In the genomic region with DNA sequence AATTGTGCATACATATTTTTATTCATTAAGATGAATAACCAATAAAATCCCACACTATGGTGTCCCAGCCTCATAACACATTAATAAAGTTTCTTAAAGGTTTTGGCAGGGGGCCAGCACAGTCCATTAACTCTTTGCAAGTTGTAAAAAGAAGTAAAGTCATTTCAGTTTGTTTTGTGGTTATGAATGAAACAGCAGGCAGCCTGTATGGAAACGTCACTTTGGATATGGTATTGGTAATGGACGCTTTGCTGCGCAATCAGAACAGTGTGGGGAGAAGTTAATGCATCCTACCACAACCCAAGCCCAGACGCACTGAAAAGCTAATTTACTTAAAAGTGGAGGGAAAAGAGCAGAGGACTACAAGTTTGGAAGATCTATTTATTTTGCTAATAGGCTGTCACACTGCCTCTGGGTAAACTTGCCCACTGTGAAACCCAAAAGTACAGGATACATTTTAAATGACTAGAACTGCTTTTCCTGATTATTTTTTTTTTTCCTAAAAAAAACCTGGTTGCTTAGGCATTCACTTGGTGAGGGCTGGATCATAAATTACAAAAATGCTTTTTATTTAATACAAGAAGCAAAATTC, we compare ENCODE assay signal across 23 cellular contexts.
DNase-seq lines count a peak whose midpoint lies in the region; ATAC-seq, FAIRE-seq and TF ChIP-seq lines count a peak whose summit lies in the region.
"Had no signal": no experiment of that assay in that cellular context is flagged by ENCODE, and none has a peak within 500 bp of the region (broad histone marks: within the 10 kb centered on the region; RNA-seq: fewer than 3 reads in every experiment).

No MANE protein-coding gene starts in this region.

- TF ChIP-seq CTCF in RWPE2 (IDR thresholded peaks at IDR 0.05; ENCODE audit: poor library complexity, severe bottlenecking) (no peak), fibroblast of lung (conservative IDR thresholded peaks at IDR 0.05 in 1 of 2, IDR thresholded peaks at IDR 0.05 in 1 of 2; ENCODE audit: low read depth in 1 of 2, low read length in 2 of 2) (no peak), GM13977 (IDR thresholded peaks at IDR 0.05; ENCODE audit: extremely low read depth, insufficient read depth, missing control alignments) (no peak)

- H3K27me3 ChIP-seq in RWPE2 (ENCODE audit: insufficient read depth, poor library complexity, severe bottlenecking) (no peaks in the 10 kb centered on the region), fibroblast of lung (ENCODE audit: control insufficient read depth, insufficient read depth, low read length) (no peaks in the 10 kb centered on the region)
- H3K27me3 ChIP-seq: BLaER1 treated with 17β-estradiol and CSF1 and Interleukin-3, amounts not matched to agents 10 nM and 100 nM; spleen; upper lobe of left lung had no signal

- H3K27ac ChIP-seq in RWPE2 (ENCODE audit: poor library complexity, severe bottlenecking) (peak overlapping the region; percentile 95), fibroblast of lung (ENCODE audit: insufficient read depth, low read length) (no peak overlapping the region)
- H3K27ac ChIP-seq: BLaER1 treated with 17β-estradiol and CSF1 and Interleukin-3, amounts not matched to agents 10 nM and 100 nM; KMS-11; spleen; upper lobe of left lung had no signal

- H3K4me1 ChIP-seq in RWPE2 (ENCODE audit: insufficient read depth, poor library complexity, severe bottlenecking) (peaks cover 77% of the 10 kb centered on the region), fibroblast of lung (ENCODE audit: control insufficient read depth, extremely low read depth, insufficient read depth, low read length) (peaks cover 7% of the 10 kb centered on the region)
- H3K4me1 ChIP-seq: spleen had no signal

- H3K4me2 ChIP-seq in fibroblast of lung (ENCODE audit: extremely low read depth, insufficient read depth, low read length) = no peak overlapping the region
- H3K4me2 ChIP-seq: BLaER1 treated with 17β-estradiol and CSF1 and Interleukin-3, amounts not matched to agents 10 nM and 100 nM; KMS-11 had no signal

- ATAC-seq in RWPE2 (ENCODE audit: low read depth) (peak; percentile 18; the same call in 1 of the 3 replicates), GM18870 (IDR thresholded peaks at IDR 0.05; ENCODE audit: unreplicated experiment) (no peak)
- ATAC-seq in activated CD4-positive, CD25-positive, alpha-beta regulatory T cell treated with anti-CD3 and anti-CD28 coated beads, Interleukin-2, amount 50 U/mL, for 24 hours = no peak
- ATAC-seq: naive thymus-derived CD4-positive, alpha-beta T cell; stimulated activated naive B cell treated with anti-CD40 and anti-IgM and Interleukin-4, amounts not matched to agents 10 μg/mL and 1 μg/mL and 100 μg/mL, for 72 hours; T-helper 17 cell had no signal

- H3K79me2 ChIP-seq in fibroblast of lung (ENCODE audit: control insufficient read depth, insufficient read depth, low read length) = peaks cover 7% of the 10 kb centered on the region

- no peak for FAIRE-seq in urothelium cell line (lab: Jason Lieb, UNC)

- DNase-seq in DMS79 (lab: John Stamatoyannopoulos, UW) (peak; percentile 67), HEK293T (ENCODE audit: extremely low spot score) (peak; percentile 32), RWPE2 (ENCODE audit: low spot score) (no peak), fibroblast of lung (ENCODE audit: low read depth in 2 of 2) (peak; percentile 29 to 60), GM13977 (ENCODE audit: low spot score) (no peak), urothelium cell line (ENCODE audit: low spot score) (no peak)
- DNase-seq: activated CD8-positive, alpha-beta memory T cell treated with anti-CD3 and anti-CD28 coated beads, Interleukin-2, amount 50 U/mL, for 4 hours; activated gamma-delta T cell; anterior cingulate cortex; DND-41; erythroblast; immature natural killer cell; naive thymus-derived CD4-positive, alpha-beta T cell; NCI-H146; spleen; stimulated activated naive B cell treated with anti-CD40 and anti-IgM and Interleukin-4, amounts not matched to agents 10 μg/mL and 1 μg/mL and 100 μg/mL, for 72 hours; T-helper 17 cell; upper lobe of left lung had no signal

- H3K4me3 ChIP-seq in RWPE2 (ENCODE audit: severe bottlenecking) (no peak overlapping the region), fibroblast of lung (replicated peaks in 1 of 4; ENCODE audit: control extremely low read depth in 1 of 4, insufficient read depth in 1 of 4, low read depth in 3 of 4, low read length in 4 of 4) (peak overlapping the region in 1 of 4 experiments; percentile 15)
- H3K4me3 ChIP-seq: BLaER1 treated with 17β-estradiol and CSF1 and Interleukin-3, amounts not matched to agents 10 nM and 100 nM; lung; spleen; upper lobe of left lung had no signal

- H2AFZ ChIP-seq in fibroblast of lung (ENCODE audit: low read length) = no peak overlapping the region

- in situ Hi-C loops in GM13977 (cut with MboI; ENCODE audit: low pct_unique_long_range_greater_than_20kb, low sequenced_read_pairs, unreplicated experiment) = no loop called here

- H3K9ac ChIP-seq in fibroblast of lung (ENCODE audit: insufficient read depth, low read length) = no peak overlapping the region
- H3K9ac ChIP-seq: BLaER1 treated with 17β-estradiol and CSF1 and Interleukin-3, amounts not matched to agents 10 nM and 100 nM; KMS-11 had no signal

- POLR2A ChIA-PET in HEK293T (lab: Yijun Ruan, JAX) = interaction anchor here (0.9 kb wide), 1 partner anchor 104 kb away, joined by 3 read pairs; no protein-coding TSS in a partner anchor

- H3K36me3 ChIP-seq in RWPE2 (ENCODE audit: low read depth) (no peaks in the 10 kb centered on the region), fibroblast of lung (ENCODE audit: control insufficient read depth, insufficient read depth, low read length) (no peaks in the 10 kb centered on the region)
- H3K36me3 ChIP-seq: BLaER1 treated with 17β-estradiol and CSF1 and Interleukin-3, amounts not matched to agents 10 nM and 100 nM; spleen; upper lobe of left lung had no signal

- CTCF ChIA-PET in HEK293T (lab: Yijun Ruan, JAX) = interaction anchor here (0.6 kb wide), 1 partner anchor 144 kb away, joined by 9 read pairs; no protein-coding TSS in a partner anchor

- H3K9me3 ChIP-seq in RWPE2 (ENCODE audit: severe bottlenecking) (no peaks in the 10 kb centered on the region), fibroblast of lung (ENCODE audit: control insufficient read depth, insufficient read depth, low read depth, low read length) (no peaks in the 10 kb centered on the region)
- H3K9me3 ChIP-seq: spleen, upper lobe of left lung had no signal

- no peaks in the 10 kb centered on the region for H4K20me1 ChIP-seq in fibroblast of lung (ENCODE audit: control insufficient read depth, extremely low read depth, insufficient read depth, low read length)
- H4K20me1 ChIP-seq: BLaER1 treated with 17β-estradiol and CSF1 and Interleukin-3, amounts not matched to agents 10 nM and 100 nM had no signal

TF ChIP-seq in HEK293T, 16 proteins besides CTCF, POLR2A, EP300 and RAD21:
- no peak for TF ChIP-seq NFRKB (IDR thresholded peaks at IDR 0.05)
- TF ChIP-seq, protein P1, sequence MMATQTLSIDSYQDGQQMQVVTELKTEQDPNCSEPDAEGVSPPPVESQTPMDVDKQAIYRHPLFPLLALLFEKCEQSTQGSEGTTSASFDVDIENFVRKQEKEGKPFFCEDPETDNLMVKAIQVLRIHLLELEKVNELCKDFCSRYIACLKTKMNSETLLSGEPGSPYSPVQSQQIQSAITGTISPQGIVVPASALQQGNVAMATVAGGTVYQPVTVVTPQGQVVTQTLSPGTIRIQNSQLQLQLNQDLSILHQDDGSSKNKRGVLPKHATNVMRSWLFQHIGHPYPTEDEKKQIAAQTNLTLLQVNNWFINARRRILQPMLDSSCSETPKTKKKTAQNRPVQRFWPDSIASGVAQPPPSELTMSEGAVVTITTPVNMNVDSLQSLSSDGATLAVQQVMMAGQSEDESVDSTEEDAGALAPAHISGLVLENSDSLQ (IDR thresholded peaks at IDR 0.05) = 0 out of 2 replicates have a peak, but pooled peaks have one; percentile 37

Comparison
In these comparisons a context has a peak if more than half of its experiments do, and no peak if none do; other contexts are left out.
1. DNase-seq: peak in DMS79 (single experiment), HEK293T (single experiment) and fibroblast of lung (2 of 2); none in RWPE2 (single experiment), GM13977 (single experiment) and urothelium cell line (single experiment).